16 cellular contexts compared by ENCODE assay signal in genomic region chr9:136795027-136795402, GRCh38. TPM values are rescaled to one million over a fixed set of nuclear protein-coding genes. Genes with fewer than 3 reads are reported as not detected.
"Had no signal": no experiment of that assay in that cellular context is flagged by ENCODE, and none has a peak within 500 bp of the region (broad histone marks: within the 10 kb centered on the region; RNA-seq: fewer than 3 reads in every experiment).

No MANE protein-coding gene starts in this region.

- H3K27me3 Mint-ChIP-seq: activated naive CD4-positive, alpha-beta T cell treated with anti-CD3 and anti-CD28 coated beads, Interleukin-2, amount 50 U/mL, for 24 hours; activated T-helper 17 cell treated with anti-CD3 and anti-CD28 coated beads, Interleukin-2, amount 50 U/mL, for 72 hours; memory B cell had no signal

- H3K9me3 ChIP-seq: tibial artery, vagina had no signal

- H3K36me3 Mint-ChIP-seq: memory B cell; stimulated activated memory B cell treated with anti-CD40 and anti-IgM and Interleukin-4, amounts not matched to agents 10 μg/mL and 1 μg/mL and 100 μg/mL, for 72 hours had no signal

- ATAC-seq: activated T-helper 17 cell treated with anti-CD3 and anti-CD28 coated beads, Interleukin-2, amount 50 U/mL, for 72 hours; esophagus mucosa; left lobe of liver; stimulated activated memory B cell treated with anti-CD40 and anti-IgM and Interleukin-4, amounts not matched to agents 10 μg/mL and 1 μg/mL and 100 μg/mL, for 72 hours had no signal

- H3K4me1 Mint-ChIP-seq: activated T-helper 17 cell treated with anti-CD3 and anti-CD28 coated beads, Interleukin-2, amount 50 U/mL, for 72 hours had no signal

- DNase-seq: activated CD4-positive, alpha-beta T cell treated with anti-CD3 and anti-CD28 coated beads, Interleukin-2, amount 10 ng/mL, durations not matched to agents 7 days and 5 days; activated CD4-positive, CD25-positive, alpha-beta regulatory T cell; activated CD8-positive, alpha-beta memory T cell treated with anti-CD3 and anti-CD28 coated beads for 24 hours; dermis blood vessel endothelial cell; tibial artery had no signal

- H3K4me3 ChIP-seq: smooth muscle cell, tibial artery, vagina had no signal

- H3K4me3 Mint-ChIP-seq: activated CD4-positive, alpha-beta T cell treated with anti-CD3 and anti-CD28 coated beads, Interleukin-2, amount 10 ng/mL, durations not matched to agents 7 days and 5 days; activated naive CD4-positive, alpha-beta T cell treated with anti-CD3 and anti-CD28 coated beads, Interleukin-2, amount 50 U/mL, for 24 hours; activated T-helper 17 cell treated with anti-CD3 and anti-CD28 coated beads, Interleukin-2, amount 50 U/mL, for 72 hours; memory B cell; stimulated activated memory B cell treated with anti-CD40 and anti-IgM and Interleukin-4, amounts not matched to agents 10 μg/mL and 1 μg/mL and 100 μg/mL, for 72 hours; T-helper 1 cell treated with Interleukin-12 subunit alpha and Interleukin-12 subunit beta and Interleukin-4 antibody, amounts not matched to agents 30 μg/mL and 1 μg/mL, for 36 hours had no signal

- H3K27me3 ChIP-seq: vagina had no signal

- H3K9me3 Mint-ChIP-seq: activated CD4-positive, alpha-beta T cell treated with anti-CD3 and anti-CD28 coated beads, Interleukin-2, amount 10 ng/mL, durations not matched to agents 7 days and 5 days; activated naive CD4-positive, alpha-beta T cell treated with anti-CD3 and anti-CD28 coated beads, Interleukin-2, amount 50 U/mL, for 24 hours; activated T-helper 17 cell treated with anti-CD3 and anti-CD28 coated beads, Interleukin-2, amount 50 U/mL, for 72 hours; memory B cell; stimulated activated memory B cell treated with anti-CD40 and anti-IgM and Interleukin-4, amounts not matched to agents 10 μg/mL and 1 μg/mL and 100 μg/mL, for 72 hours; T-helper 1 cell treated with Interleukin-12 subunit alpha and Interleukin-12 subunit beta and Interleukin-4 antibody, amounts not matched to agents 30 μg/mL and 1 μg/mL, for 36 hours had no signal

- H3K27ac Mint-ChIP-seq: activated CD4-positive, alpha-beta T cell treated with anti-CD3 and anti-CD28 coated beads, Interleukin-2, amount 10 ng/mL, durations not matched to agents 7 days and 5 days; activated naive CD4-positive, alpha-beta T cell treated with anti-CD3 and anti-CD28 coated beads, Interleukin-2, amount 50 U/mL, for 24 hours; activated T-helper 17 cell treated with anti-CD3 and anti-CD28 coated beads, Interleukin-2, amount 50 U/mL, for 72 hours; memory B cell; stimulated activated memory B cell treated with anti-CD40 and anti-IgM and Interleukin-4, amounts not matched to agents 10 μg/mL and 1 μg/mL and 100 μg/mL, for 72 hours; T-helper 1 cell treated with Interleukin-12 subunit alpha and Interleukin-12 subunit beta and Interleukin-4 antibody, amounts not matched to agents 30 μg/mL and 1 μg/mL, for 36 hours had no signal

- H3K4me2 ChIP-seq: smooth muscle cell had no signal

- H3K27ac ChIP-seq: tibial artery, vagina had no signal

- H3K36me3 ChIP-seq: vagina had no signal

RNA-seq across cellular contexts. Expression of gene CCDC183, which starts 1.1 kb away (rescaled TPM):
- total RNA-seq: esophagus mucosa, vagina had no signal

RNA-seq across cellular contexts. Expression of gene LCN15, which starts 30.7 kb away (rescaled TPM):
- total RNA-seq: activated CD4-positive, alpha-beta T cell treated with anti-CD3 and anti-CD28 coated beads, Interleukin-2, amount 10 ng/mL, durations not matched to agents 7 days and 5 days; activated T-helper 17 cell treated with anti-CD3 and anti-CD28 coated beads, Interleukin-2, amount 50 U/mL, for 72 hours; cerebellum; dermis blood vessel endothelial cell; esophagus mucosa; left lobe of liver; smooth muscle cell; vagina had no signal
- polyA plus RNA-seq: smooth muscle cell had no signal

RNA-seq across cellular contexts. Expression of gene LCN8, which starts 37.0 kb away (rescaled TPM):
- total RNA-seq: activated CD4-positive, alpha-beta T cell treated with anti-CD3 and anti-CD28 coated beads, Interleukin-2, amount 10 ng/mL, durations not matched to agents 7 days and 5 days; activated T-helper 17 cell treated with anti-CD3 and anti-CD28 coated beads, Interleukin-2, amount 50 U/mL, for 72 hours; cerebellum; dermis blood vessel endothelial cell; esophagus mucosa; glomerular endothelial cell; left lobe of liver; smooth muscle cell; vagina had no signal
- polyA plus RNA-seq: smooth muscle cell had no signal
